Comparison of ENCODE assay signal across 6 cellular contexts in the genomic region with DNA sequence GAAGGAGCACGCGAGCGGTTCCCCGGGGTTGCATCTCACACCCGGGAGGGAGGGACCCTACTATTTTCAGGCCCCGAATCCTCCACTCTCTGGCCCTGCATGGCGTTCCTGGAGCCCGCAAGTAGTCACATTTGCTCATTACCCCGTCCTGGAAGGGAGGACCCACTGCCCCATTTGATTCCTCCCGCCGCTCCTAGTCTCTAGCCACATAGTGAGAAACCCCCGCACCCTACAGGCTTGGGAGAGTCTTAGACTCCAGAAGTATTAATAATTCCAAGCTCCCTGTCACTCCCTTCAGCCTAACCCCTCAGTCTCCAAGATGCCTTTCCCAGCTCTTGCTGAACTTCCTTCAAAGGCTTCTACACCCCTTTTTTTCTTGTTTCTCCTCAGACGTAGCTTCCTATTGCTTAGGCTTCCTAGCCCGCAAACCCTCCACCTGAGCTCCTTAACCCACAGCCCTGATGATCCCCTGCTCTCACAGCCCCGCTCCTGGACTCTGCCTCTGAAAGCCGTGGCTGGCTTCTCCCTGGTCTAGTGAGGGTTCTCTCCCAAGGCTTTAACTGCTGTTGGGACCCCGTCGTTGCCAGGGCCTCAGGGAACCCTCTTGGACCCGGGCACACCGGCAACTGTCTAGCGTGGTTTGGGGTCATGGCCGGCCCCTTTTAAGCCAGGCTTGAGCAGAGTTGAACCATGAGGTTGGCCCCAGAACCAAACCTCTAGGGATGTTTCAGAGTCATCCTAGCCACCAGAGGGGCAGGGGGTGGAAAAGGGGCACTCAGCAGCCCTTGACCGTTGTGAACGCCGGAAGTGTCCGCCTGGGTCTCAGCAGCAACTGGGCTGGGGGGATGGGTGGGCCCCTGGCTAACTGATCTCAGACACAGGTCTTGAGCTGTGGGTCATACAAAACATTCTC. TPM values are rescaled to one million over a fixed set of nuclear protein-coding genes. Genes with fewer than 3 reads are reported as not detected.
DNase-seq lines count a peak whose midpoint lies in the region; ATAC-seq and TF ChIP-seq lines count a peak whose summit lies in the region.

No MANE protein-coding gene starts in this region.

- H3K9me3 Mint-ChIP-seq in T-helper 2 cell treated with Interferon-gamma antibody and Interleukin-4, amounts not matched to agents 5 μg/mL and 100 μg/mL, for 36 hours: no peaks in the 10 kb centered on the region

- H3K27me3 ChIP-seq in adipocyte (replicated peaks; ENCODE audit: control insufficient read depth, insufficient read depth, low read length): peaks cover 7% of the 10 kb centered on the region

- no peak for ATAC-seq in mucosa of descending colon
- no peak for ATAC-seq in HG03135 (IDR thresholded peaks at IDR 0.05; ENCODE audit: unreplicated experiment)

- H3K4me3 ChIP-seq in adipocyte (ENCODE audit: low read length) (peak overlapping the region; percentile 95), mucosa of descending colon (peak overlapping the region; percentile 48)

- H3K36me3 Mint-ChIP-seq in T-helper 2 cell treated with Interferon-gamma antibody and Interleukin-4, amounts not matched to agents 5 μg/mL and 100 μg/mL, for 36 hours (ENCODE audit: low read depth): peaks cover 3% of the 10 kb centered on the region

- H3K4me1 ChIP-seq in adipocyte (ENCODE audit: control insufficient read depth, insufficient read depth, low read length) (peaks cover 44% of the 10 kb centered on the region), mucosa of descending colon (ENCODE audit: low read depth) (peaks cover 42% of the 10 kb centered on the region)

- H3K9me3 ChIP-seq in adipocyte (ENCODE audit: control insufficient read depth, low read length): no peaks in the 10 kb centered on the region
- H3K9me3 ChIP-seq in mucosa of descending colon: no peaks in the 10 kb centered on the region

- TF ChIP-seq CTCF in mucosa of descending colon (IDR thresholded peaks at IDR 0.05): no peak

- H3K9ac ChIP-seq in adipocyte (ENCODE audit: low read length): peak overlapping the region; percentile 93

- peak overlapping the region; percentile 86 for H3K27ac Mint-ChIP-seq in T-helper 2 cell treated with Interferon-gamma antibody and Interleukin-4, amounts not matched to agents 5 μg/mL and 100 μg/mL, for 36 hours

- no peak for DNase-seq in T-helper 2 cell treated with Interferon-gamma antibody and Interleukin-4, amounts not matched to agents 5 μg/mL and 100 μg/mL, for 36 hours (ENCODE audit: low spot score)
- DNase-seq in T-helper 2 cell (no peak), adipocyte (ENCODE audit: low read depth) (peak; percentile 70), mucosa of descending colon (peak in 2 of 3 donors; percentile 49 to 50), NCI-H510A treated with DMSO at 0.1 percent for 48 hours (lab: John Stamatoyannopoulos, UW) (no peak)

- peak overlapping the region; percentile 90 for H3K4me3 Mint-ChIP-seq in T-helper 2 cell treated with Interferon-gamma antibody and Interleukin-4, amounts not matched to agents 5 μg/mL and 100 μg/mL, for 36 hours

- H3K27me3 Mint-ChIP-seq in T-helper 2 cell treated with Interferon-gamma antibody and Interleukin-4, amounts not matched to agents 5 μg/mL and 100 μg/mL, for 36 hours (ENCODE audit: low read depth): peaks cover 2% of the 10 kb centered on the region

- H3K4me1 Mint-ChIP-seq in T-helper 2 cell treated with Interferon-gamma antibody and Interleukin-4, amounts not matched to agents 5 μg/mL and 100 μg/mL, for 36 hours (ENCODE audit: low read depth): peaks cover 35% of the 10 kb centered on the region

- H3K36me3 ChIP-seq in adipocyte (ENCODE audit: control insufficient read depth, insufficient read depth, low read length, severe bottlenecking) (no peaks in the 10 kb centered on the region), mucosa of descending colon (ENCODE audit: low read depth) (no peaks in the 10 kb centered on the region)

- intact Hi-C loops in mucosa of descending colon (cut with DNase I, micrococcal nuclease): no loop called here

RNA-seq across cellular contexts. Expression of a gene that starts 0.9 kb away (rescaled TPM):
- total RNA-seq in mucosa of descending colon: 10 to 100 TPM; 70.4 to 79.0 (median 74.3) TPM

RNA-seq across cellular contexts. Expression of a gene that starts 29.6 kb away (rescaled TPM):
- 10 to 100 TPM; 10.7 to 93.5 (median 23.1) TPM for total RNA-seq in mucosa of descending colon

RNA-seq across cellular contexts. Expression of a gene that starts 30.0 kb away (rescaled TPM):
- total RNA-seq in mucosa of descending colon: 10 to 100 TPM; 48.8 to 98.2 (median 96.6) TPM

RNA-seq across cellular contexts. Expression of a gene that starts 49.0 kb away (rescaled TPM):
- total RNA-seq in mucosa of descending colon: 10 to 100 TPM; 26.8 to 43.3 (median 40.6) TPM

RNA-seq across cellular contexts. Expression of a gene that starts 49.2 kb away (rescaled TPM):
- total RNA-seq in mucosa of descending colon: 10 to 100 TPM; 31.5 to 52.0 (median 48.2) TPM

Comparison
In these comparisons a context has a peak if more than half of its experiments do, and no peak if none do; other contexts are left out.
1. DNase-seq: peak in adipocyte (single experiment) and mucosa of descending colon (2 of 3); none in T-helper 2 cell treated with Interferon-gamma antibody and Interleukin-4, amounts not matched to agents 5 μg/mL and 100 μg/mL, for 36 hours (single experiment), T-helper 2 cell (0 of 5) and NCI-H510A treated with DMSO at 0.1 percent for 48 hours (single experiment).